ENCODE assay signal across 20 cellular contexts in the genomic region with DNA sequence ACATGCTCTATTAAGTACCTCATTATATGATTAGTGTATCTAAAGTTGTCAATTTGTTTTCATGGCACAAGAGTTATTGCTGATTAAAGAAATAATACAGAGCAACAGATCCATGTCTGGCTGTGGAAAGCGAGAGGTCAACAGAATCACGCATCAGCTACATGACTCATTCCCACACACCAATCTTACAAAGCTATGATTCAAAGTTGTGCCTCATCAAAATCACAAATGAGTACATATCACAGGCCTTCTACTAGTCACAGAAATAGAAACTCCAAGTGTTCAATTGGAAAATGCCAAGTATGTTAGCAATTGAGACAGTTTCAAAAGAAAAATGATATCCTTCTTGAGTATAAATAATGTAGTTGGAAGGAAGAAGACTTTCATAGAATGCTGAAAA. TPM values are rescaled to one million over a fixed set of nuclear protein-coding genes. Genes with fewer than 3 reads are reported as not detected.
DNase-seq lines count a peak whose midpoint lies in the region; FAIRE-seq and TF ChIP-seq lines count a peak whose summit lies in the region.
"Had no signal": no experiment of that assay in that cellular context is flagged by ENCODE, and none has a peak within 500 bp of the region (broad histone marks: within the 10 kb centered on the region; RNA-seq: fewer than 3 reads in every experiment).

No MANE protein-coding gene starts in this region.

- no peak for TF ChIP-seq CTCF in astrocyte of the spinal cord (IDR thresholded peaks at IDR 0.05; ENCODE audit: low read depth, low read length)
- no peak for TF ChIP-seq CTCF in tibial nerve (IDR thresholded peaks at IDR 0.05)
- no peak for TF ChIP-seq CTCF in glutamatergic neuron (IDR thresholded peaks at IDR 0.05; ENCODE audit: partially characterized antibody, unreplicated experiment)

- H3K4me1 Mint-ChIP-seq in glutamatergic neuron (ENCODE audit: low read depth, unreplicated experiment): no peaks in the 10 kb centered on the region
- H3K4me1 Mint-ChIP-seq: activated CD4-positive, alpha-beta T cell treated with anti-CD3 and anti-CD28 coated beads, Interleukin-2, amount 10 ng/mL, durations not matched to agents 7 days and 5 days; stimulated activated effector memory CD8-positive, alpha-beta T cell treated with anti-CD3 and anti-CD28 coated beads, Interleukin-12 subunit alpha, Interleukin-12 subunit beta, amount 100 ng/mL, for 72 hours had no signal

- DNase-seq in HPDE6-E6E7 (ENCODE audit: extremely low spot score) (peak; percentile 45), astrocyte of the spinal cord (ENCODE audit: low read depth, low spot score) (peak; percentile 73), glomerular visceral epithelial cell (ENCODE audit: extremely low spot score) (peak; percentile 33), stromal cell of bone marrow (ENCODE audit: low read depth) (peak; percentile 76), NCI-H526 treated with DMSO at 0.1 percent for 48 hours (lab: John Stamatoyannopoulos, UW) (no peak), tibial nerve (ENCODE audit: low spot score in 2 of 2) (no peak), RCC 7860 (ENCODE audit: low spot score) (no peak), glutamatergic neuron (no peak)
- DNase-seq: activated CD4-positive, alpha-beta T cell treated with anti-CD3 and anti-CD28 coated beads, Interleukin-2, amount 10 ng/mL, durations not matched to agents 7 days and 5 days; activated T-cell treated with anti-CD3 and anti-CD28 coated beads, Interleukin-2, amount 50 U/mL, for 72 hours; CD8-positive, alpha-beta T cell; heart right ventricle; left cardiac atrium; right cardiac atrium; SHP77; T-helper 9 cell; upper lobe of right lung had no signal

- H3K27ac ChIP-seq in tibial nerve: peak overlapping the region in 1 of 4 donors; percentile 30
- H3K27ac ChIP-seq: heart right ventricle, upper lobe of right lung had no signal

- H3K36me3 ChIP-seq in tibial nerve: no peaks in the 10 kb centered on the region
- H3K36me3 ChIP-seq: heart right ventricle, upper lobe of right lung had no signal

- no peak overlapping the region for H3K4me3 Mint-ChIP-seq in glutamatergic neuron (ENCODE audit: unreplicated experiment)
- H3K4me3 Mint-ChIP-seq: activated CD4-positive, alpha-beta T cell treated with anti-CD3 and anti-CD28 coated beads, Interleukin-2, amount 10 ng/mL, durations not matched to agents 7 days and 5 days; activated T-cell treated with anti-CD3 and anti-CD28 coated beads, Interleukin-2, amount 50 U/mL, for 72 hours; CD8-positive, alpha-beta T cell; stimulated activated effector memory CD8-positive, alpha-beta T cell treated with anti-CD3 and anti-CD28 coated beads, Interleukin-12 subunit alpha, Interleukin-12 subunit beta, amount 100 ng/mL, for 72 hours had no signal

- no peaks in the 10 kb centered on the region for H3K27me3 ChIP-seq in tibial nerve
- H3K27me3 ChIP-seq: dorsolateral prefrontal cortex, heart right ventricle, upper lobe of right lung had no signal

- H3K9me3 ChIP-seq in tibial nerve: no peaks in the 10 kb centered on the region
- H3K9me3 ChIP-seq: heart right ventricle, upper lobe of right lung had no signal

- H3K27me3 Mint-ChIP-seq in glutamatergic neuron (ENCODE audit: unreplicated experiment): no peaks in the 10 kb centered on the region
- H3K27me3 Mint-ChIP-seq: activated CD4-positive, alpha-beta T cell treated with anti-CD3 and anti-CD28 coated beads, Interleukin-2, amount 10 ng/mL, durations not matched to agents 7 days and 5 days had no signal

- no peaks in the 10 kb centered on the region for H3K9me3 Mint-ChIP-seq in glutamatergic neuron (ENCODE audit: unreplicated experiment)
- H3K9me3 Mint-ChIP-seq: activated CD4-positive, alpha-beta T cell treated with anti-CD3 and anti-CD28 coated beads, Interleukin-2, amount 10 ng/mL, durations not matched to agents 7 days and 5 days; CD8-positive, alpha-beta T cell had no signal

- in situ Hi-C loops in astrocyte of the spinal cord (cut with HindIII; ENCODE audit: low sequenced_read_pairs): no loop called here

- no peak for FAIRE-seq in RCC 7860 (lab: Jason Lieb, UNC)
- FAIRE-seq: G401.6 had no signal

- TF ChIP-seq POLR2A in tibial nerve (IDR thresholded peaks at IDR 0.05): no peak

- no peak for TF ChIP-seq EP300 in tibial nerve (IDR thresholded peaks at IDR 0.05)

- no peak overlapping the region for H3K27ac Mint-ChIP-seq in glutamatergic neuron (ENCODE audit: unreplicated experiment)
- H3K27ac Mint-ChIP-seq: activated CD4-positive, alpha-beta T cell treated with anti-CD3 and anti-CD28 coated beads, Interleukin-2, amount 10 ng/mL, durations not matched to agents 7 days and 5 days; activated T-cell treated with anti-CD3 and anti-CD28 coated beads, Interleukin-2, amount 50 U/mL, for 72 hours; CD8-positive, alpha-beta T cell; stimulated activated effector memory CD8-positive, alpha-beta T cell treated with anti-CD3 and anti-CD28 coated beads, Interleukin-12 subunit alpha, Interleukin-12 subunit beta, amount 100 ng/mL, for 72 hours had no signal

- no peaks in the 10 kb centered on the region for H3K36me3 Mint-ChIP-seq in glutamatergic neuron (ENCODE audit: unreplicated experiment)
- H3K36me3 Mint-ChIP-seq: CD8-positive, alpha-beta T cell; stimulated activated effector memory CD8-positive, alpha-beta T cell treated with anti-CD3 and anti-CD28 coated beads, Interleukin-12 subunit alpha, Interleukin-12 subunit beta, amount 100 ng/mL, for 72 hours had no signal

- peaks cover 0 to 9% (median 0%) of the 10 kb centered on the region in 4 donors for H3K4me1 ChIP-seq in tibial nerve
- H3K4me1 ChIP-seq: heart right ventricle, upper lobe of right lung had no signal

- 36 to 60% methylated on average over 2 of the region's 2 CpGs for WGBS in tibial nerve, 2 donors

- H3K4me3 ChIP-seq in astrocyte of the spinal cord (ENCODE audit: low read depth, low read length) (no peak overlapping the region), tibial nerve (no peak overlapping the region)
- H3K4me3 ChIP-seq: dorsolateral prefrontal cortex, heart right ventricle, upper lobe of right lung had no signal

RNA-seq across cellular contexts. Expression of gene NKAIN2, which starts 57.8 kb away (rescaled TPM):
- total RNA-seq in tibial nerve (10 to 100 TPM in 3 of 4 donors, 1 to 10 TPM in 1; 8.1 to 20.8 (median 15.2) TPM), glutamatergic neuron (ENCODE audit: unreplicated experiment) (0.56 TPM)
- total RNA-seq: activated CD4-positive, alpha-beta T cell treated with anti-CD3 and anti-CD28 coated beads, Interleukin-2, amount 10 ng/mL, durations not matched to agents 7 days and 5 days; activated T-cell treated with anti-CD3 and anti-CD28 coated beads, Interleukin-2, amount 50 U/mL, for 72 hours; CD8-positive, alpha-beta T cell; upper lobe of right lung had no signal

Comparison
In these comparisons a context has a peak if more than half of its experiments do, and no peak if none do; other contexts are left out.
1. DNase-seq: peak in HPDE6-E6E7 (single experiment), astrocyte of the spinal cord (single experiment), glomerular visceral epithelial cell (single experiment) and stromal cell of bone marrow (single experiment); none in NCI-H526 treated with DMSO at 0.1 percent for 48 hours (single experiment), tibial nerve (0 of 2), RCC 7860 (single experiment) and glutamatergic neuron (single experiment).